24 cellular contexts compared by ENCODE assay signal in genomic region chr2:7595181-7595580, GRCh38.
"Had no signal": no experiment of that assay in that cellular context is flagged by ENCODE, and none has a peak within 500 bp of the region (broad histone marks: within the 10 kb centered on the region; RNA-seq: fewer than 3 reads in every experiment).

No MANE protein-coding gene starts in this region.

- H3K27me3 ChIP-seq: breast epithelium, left lung, stomach had no signal

- ATAC-seq: left lung; psoas muscle; right cardiac atrium; stimulated activated effector memory CD8-positive, alpha-beta T cell treated with anti-CD3 and anti-CD28 coated beads, Interleukin-12 subunit alpha, Interleukin-12 subunit beta, amount 100 ng/mL, for 72 hours had no signal

- H3K27ac ChIP-seq: breast epithelium, left lung, psoas muscle, stomach had no signal

- H3K4me1 ChIP-seq: breast epithelium, left lung, psoas muscle, stomach had no signal

- DNase-seq: activated B cell treated with CpG ODN at 0.5 μM for 24 hours; activated CD4-positive, alpha-beta T cell treated with anti-CD3 and anti-CD28 coated beads, Interleukin-2, amount 10 ng/mL, durations not matched to agents 7 days and 5 days; activated CD8-positive, alpha-beta memory T cell treated with anti-CD3 and anti-CD28 coated beads for 24 hours; activated CD8-positive, alpha-beta memory T cell treated with anti-CD3 and anti-CD28 coated beads, Interleukin-2, amount 50 U/mL, for 48 hours; activated effector memory CD4-positive, alpha-beta T cell treated with Interleukin-2 at 50 U/mL for 16 hours; activated naive CD4-positive, alpha-beta T cell treated with anti-CD3 and anti-CD28 coated beads, Interleukin-2, amount 50 U/mL, for 16 hours; activated T-cell treated with anti-CD3 and anti-CD28 coated beads, Interleukin-2, amount 50 U/mL, for 48 hours; cerebellar nuclear complex; cortex of kidney; erythroblast; head of caudate nucleus; kidney; left lung; mammary epithelial cell; midbrain; psoas muscle; right cardiac atrium; stimulated activated CD4-positive, alpha-beta T cell treated with anti-CD3 and anti-CD28 coated beads, Interleukin-4, amount 100 ng/mL, for 24 hours; stomach; T-helper 9 cell; trophoblast cell had no signal

- H3K4me3 ChIP-seq: breast epithelium, left lung, psoas muscle, skin epidermis, stomach had no signal

- H3K9me3 ChIP-seq: breast epithelium, left lung, psoas muscle, stomach had no signal

- H3K36me3 ChIP-seq: breast epithelium, left lung, stomach had no signal
